8 cellular contexts compared by ENCODE assay signal in the genomic region with DNA sequence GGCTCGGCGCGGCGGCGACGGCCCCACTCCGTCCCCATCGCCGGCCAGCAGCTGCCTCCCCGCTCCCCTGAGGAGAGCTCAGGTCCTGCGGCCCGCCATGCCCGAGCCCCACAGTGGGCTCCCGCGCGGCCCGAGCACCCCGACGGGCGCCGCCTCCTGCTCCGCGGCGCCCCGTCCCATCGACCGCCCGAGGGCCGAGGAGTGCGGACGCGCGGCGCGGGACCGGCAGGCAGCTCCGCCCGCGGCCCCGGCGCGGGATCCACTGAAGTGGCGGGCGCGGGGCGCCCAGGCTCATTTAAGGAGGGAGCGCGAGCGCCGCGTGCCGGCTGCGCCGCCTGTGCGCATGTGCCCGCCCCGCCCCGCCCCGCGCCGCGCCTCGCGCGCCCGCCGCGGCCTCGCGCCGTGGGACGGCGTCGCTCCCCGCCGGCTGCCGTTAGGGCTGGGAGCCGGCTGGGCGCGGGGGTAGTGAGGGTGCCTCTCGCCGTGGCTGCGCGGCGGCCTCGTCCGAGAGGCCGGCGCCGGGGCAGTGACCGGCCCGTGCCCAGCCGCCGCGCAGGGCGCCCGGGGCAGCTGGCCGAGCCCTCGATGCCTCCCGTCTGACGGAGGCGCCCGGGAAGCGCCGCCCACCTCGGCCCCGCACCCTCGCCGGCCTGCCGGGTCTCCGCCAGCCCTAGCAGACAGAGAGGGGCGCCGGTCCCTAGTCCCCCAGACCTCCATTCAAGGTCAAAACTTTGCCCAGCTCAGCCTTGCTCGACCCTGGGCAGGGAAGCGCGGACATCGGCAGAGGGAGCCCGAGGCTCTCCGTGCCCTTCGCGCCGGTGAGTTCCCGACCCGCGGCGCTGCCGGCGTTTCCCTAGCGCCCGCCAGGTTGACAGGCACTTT. TPM values are rescaled to one million over a fixed set of nuclear protein-coding genes. Genes with fewer than 3 reads are reported as not detected.
DNase-seq lines count a peak whose midpoint lies in the region; ATAC-seq and TF ChIP-seq lines count a peak whose summit lies in the region.

Gene NETO2, minus strand, starts transcription at position 269 of the 882 bp plus-strand sequence. CDS start 333 bp downstream, outside the sequence.

- H3K27me3 ChIP-seq in CD8-positive, alpha-beta T cell (ENCODE audit: insufficient read depth, low read length) = peaks cover 5% of the 10 kb centered on the region
- no peaks in the 10 kb centered on the region for H3K27me3 ChIP-seq in PC-9 (ENCODE audit: insufficient read depth, low read depth)

- peaks cover 12% of the 10 kb centered on the region for H3K4me1 ChIP-seq in CD8-positive, alpha-beta T cell (ENCODE audit: insufficient read depth, low read length)
- peaks cover 9% of the 10 kb centered on the region; the same call in 1 of the 2 replicates for H3K4me1 ChIP-seq in PC-9 (replicated peaks; ENCODE audit: insufficient read depth)

- intact Hi-C loops in CD8-positive, alpha-beta T cell (cut with DNase I, micrococcal nuclease) = loop anchor here (2.0 to 10.0 kb wide), 13 partner anchors 107 to 1488 kb away; partner anchors contain the start of genes C16orf87 (in 2 of the 2), DNAJA2 (in 2 of the 2), ITFG1 (in 2 of the 2) and PHKB (in 2 of the 2)
- intact Hi-C loops in PC-9 (cut with micrococcal nuclease; ENCODE audit: unreplicated experiment) = loop anchor here (1.0 to 5.0 kb wide), 7 partner anchors 107 to 1479 kb away; partner anchors contain the start of genes DNAJA2, ITFG1 and PHKB

- TSS peak; percentile 31 for BruUV-seq in PC-9 (replicated peaks; lab: Mats Ljungman, UMichigan)

- H3F3A ChIP-seq in PC-9 (ENCODE audit: insufficient read depth, low read depth) = no peaks in the 10 kb centered on the region

- H3K4me3 ChIP-seq in CD8-positive, alpha-beta T cell (ENCODE audit: low read depth, low read length) = peak within 1 kb of the TSS; percentile 24
- H3K4me3 ChIP-seq in PC-9 (peak within 1 kb of the TSS; percentile 75), fibroblast of mammary gland (ENCODE audit: control insufficient read depth, low read depth, low read length) (peak within 1 kb of the TSS; percentile 63)

- TF ChIP-seq CTCF in CD8-positive, alpha-beta T cell (IDR thresholded peaks at IDR 0.05) = peak; percentile 12
- peak; percentile 59; the same call in 1 of the 2 replicates for TF ChIP-seq CTCF in PC-9 (conservative IDR thresholded peaks at IDR 0.05)
- TF ChIP-seq CTCF in fibroblast of mammary gland (conservative IDR thresholded peaks at IDR 0.05; ENCODE audit: control insufficient read depth, insufficient read depth, low read depth, low read length) = peak; percentile 53
- peak; percentile 39 for TF ChIP-seq CTCF in nephron progenitor cell (IDR thresholded peaks at IDR 0.05)

- peaks cover 22% of the 10 kb centered on the region for H3K27me3 Mint-ChIP-seq in CD8-positive, alpha-beta T cell (ENCODE audit: low read depth)
- peaks cover 39% of the 10 kb centered on the region for H3K27me3 Mint-ChIP-seq in nephron progenitor cell (ENCODE audit: low read depth, poor library complexity)

- peaks cover 37% of the 10 kb centered on the region for H3K79me2 ChIP-seq in PC-9 (ENCODE audit: low read depth)

- H3K27ac ChIP-seq in CD8-positive, alpha-beta T cell (ENCODE audit: low read depth, low read length) = no peak within 1 kb of the TSS
- H3K27ac ChIP-seq in PC-9 = no peak within 1 kb of the TSS
- H3K27ac ChIP-seq in temporal lobe (ENCODE audit: low read depth, low read length) = no peak within 1 kb of the TSS

- H3K9me3 Mint-ChIP-seq in CD8-positive, alpha-beta T cell = no peaks in the 10 kb centered on the region
- H3K9me3 Mint-ChIP-seq in nephron progenitor cell = no peaks in the 10 kb centered on the region

- ATAC-seq in CD8-positive, alpha-beta T cell = peak; percentile 70
- peak; percentile 52 for ATAC-seq in GM19328 (IDR thresholded peaks at IDR 0.05; ENCODE audit: unreplicated experiment)
- peak; percentile 50 for ATAC-seq in HG03442 (IDR thresholded peaks at IDR 0.05; ENCODE audit: unreplicated experiment)

- no peaks in the 10 kb centered on the region for H3K9me3 ChIP-seq in CD8-positive, alpha-beta T cell (ENCODE audit: low read length)
- H3K9me3 ChIP-seq in PC-9 (ENCODE audit: insufficient read depth, low read depth) = no peaks in the 10 kb centered on the region

- CTCF ChIA-PET in CD8-positive, alpha-beta T cell (lab: Charles Lee) = interaction anchor here (1.8 to 3.3 kb wide), 3 partner anchors 18 to 1021 kb away, joined by 7 to 17 read pairs (median 9); no protein-coding TSS in a partner anchor
- CTCF ChIA-PET in PC-9 (lab: Charles Lee) = interaction anchor here (0.6 to 1.6 kb wide), 6 partner anchors 11 to 1486 kb away, joined by 3 to 10 read pairs (median 3); no protein-coding TSS in a partner anchor

- H3K4me2 ChIP-seq in PC-9 = peak within 1 kb of the TSS; percentile 93

- no peaks in the 10 kb centered on the region for H3K9me2 ChIP-seq in PC-9 (ENCODE audit: insufficient read depth)

- peak within 1 kb of the TSS; percentile 77 for H3K4me3 Mint-ChIP-seq in CD8-positive, alpha-beta T cell
- peak within 1 kb of the TSS; percentile 91 for H3K4me3 Mint-ChIP-seq in nephron progenitor cell

- DNase-seq in CD8-positive, alpha-beta T cell = peak; percentile 25 to 66 (median 50)
- DNase-seq in PC-9 (peak in 1 of 2 experiments; percentile 65), fibroblast of mammary gland (ENCODE audit: low read depth) (peak; percentile 49), nephron progenitor cell (peak; percentile 76)
- DNase-seq in activated T-cell treated with anti-CD3 and anti-CD28 coated beads, Interleukin-2, amount 50 U/mL, for 48 hours = peak; percentile 70 to 78

- H2AFZ ChIP-seq in PC-9 = peak within 1 kb of the TSS; percentile 81

- no peaks in the 10 kb centered on the region for H4K20me1 ChIP-seq in PC-9 (ENCODE audit: insufficient read depth)

- no peaks in the 10 kb centered on the region for H3K36me3 Mint-ChIP-seq in CD8-positive, alpha-beta T cell
- H3K36me3 Mint-ChIP-seq in nephron progenitor cell (ENCODE audit: low read depth) = no peaks in the 10 kb centered on the region

- H3K27ac Mint-ChIP-seq in CD8-positive, alpha-beta T cell = no peak within 1 kb of the TSS
- no peak within 1 kb of the TSS for H3K27ac Mint-ChIP-seq in nephron progenitor cell

- peaks cover 21% of the 10 kb centered on the region for H3K4me1 Mint-ChIP-seq in CD8-positive, alpha-beta T cell (ENCODE audit: low read depth)
- peaks cover 27% of the 10 kb centered on the region for H3K4me1 Mint-ChIP-seq in nephron progenitor cell

- H3K36me3 ChIP-seq in CD8-positive, alpha-beta T cell (ENCODE audit: insufficient read depth, low read length) = no peaks in the 10 kb centered on the region
- no peaks in the 10 kb centered on the region for H3K36me3 ChIP-seq in PC-9 (ENCODE audit: low read depth)

- POLR2A ChIA-PET in CD8-positive, alpha-beta T cell (lab: Charles Lee) = no interaction called here
- POLR2A ChIA-PET in PC-9 (lab: Charles Lee; ENCODE audit: unreplicated experiment) = interaction anchor here (0.6 kb wide), 1 partner anchor 302 kb away, joined by 3 read pairs; no protein-coding TSS in a partner anchor

RNA-seq across cellular contexts. Expression of gene NETO2, which starts in this region (rescaled TPM):
- total RNA-seq in CD8-positive, alpha-beta T cell = under 1 TPM; 0.44 to 0.62 TPM
- total RNA-seq in PC-9 (2021) (41.2 and 54.4 TPM in 2 replicates), temporal lobe (122 TPM)

Comparison
In these comparisons a context has a peak if more than half of its experiments do, and no peak if none do; other contexts are left out.
1. RNA of gene NETO2 (total RNA-seq): 122 TPM in temporal lobe (single experiment) and 41.2 to 54.4 TPM in PC-9; 0.44 to 0.62 TPM in CD8-positive, alpha-beta T cell; every median in the first group is over 10 times any median in the second.
2. Peak in DNase-seq, ATAC-seq and H3K4me3 ChIP-seq in CD8-positive, alpha-beta T cell; RNA of the gene not detected or under 1 TPM.
3. H3K4me3 ChIP-seq: peak in every context shown above with its lines; median percentile 75 in PC-9; 63 in fibroblast of mammary gland; 24 in CD8-positive, alpha-beta T cell.
4. Peak in every context shown above with its lines, with median percentiles within 50 percentile points of each other: ATAC-seq and CTCF ChIP-seq.